8 cellular contexts compared by ENCODE assay signal in the genomic region with DNA sequence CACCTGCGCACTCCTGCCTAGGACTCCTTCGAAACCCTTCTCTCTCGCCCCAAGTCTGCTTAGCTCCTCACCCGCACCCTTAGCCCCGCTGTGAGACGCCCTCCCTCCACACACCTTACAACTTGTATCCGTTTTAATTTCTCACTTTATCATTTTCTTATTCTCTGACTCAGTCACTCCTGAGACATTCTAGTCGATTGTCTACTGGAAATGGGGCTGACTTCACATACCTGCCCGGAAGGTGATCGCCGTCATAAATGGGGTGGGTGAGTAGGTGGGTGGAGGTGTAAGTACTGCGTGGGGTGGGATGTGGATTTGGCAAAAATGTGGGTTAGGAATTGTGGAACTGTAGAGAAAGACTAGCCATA. TPM values are rescaled to one million over a fixed set of nuclear protein-coding genes. Genes with fewer than 3 reads are reported as not detected.
DNase-seq lines count a peak whose midpoint lies in the region; TF ChIP-seq lines count a peak whose summit lies in the region.

No MANE protein-coding gene starts in this region.

- H3K9me2 ChIP-seq in OCI-LY1 (ENCODE audit: low read depth, low read length): no peaks in the 10 kb centered on the region

- peaks cover 55% of the 10 kb centered on the region for H3K4me1 Mint-ChIP-seq in HFFc6 (ENCODE audit: low read depth)

- peaks cover 25% of the 10 kb centered on the region for H3K4me1 ChIP-seq in OCI-LY1 (ENCODE audit: insufficient read depth, low read length, severe bottlenecking)
- peaks cover 0 to 39% of the 10 kb centered on the region in 2 donors for H3K4me1 ChIP-seq in right atrium auricular region

- TF ChIP-seq CTCF in GM12864 (IDR thresholded peaks at IDR 0.05; ENCODE audit: low read depth, low read length, missing control alignments) (no peak), HFFc6 (IDR thresholded peaks at IDR 0.05) (no peak), OCI-LY1 (IDR thresholded peaks at IDR 0.05; ENCODE audit: low read length) (no peak), right atrium auricular region (IDR thresholded peaks at IDR 0.05) (no peak)

- H3K9me3 ChIP-seq in OCI-LY1 (ENCODE audit: low read length): no peaks in the 10 kb centered on the region
- H3K9me3 ChIP-seq in right atrium auricular region: no peaks in the 10 kb centered on the region

- H3K4me3 ChIP-seq in GM12864 (ENCODE audit: low read depth, low read length) (peak overlapping the region; percentile 95), OCI-LY1 (ENCODE audit: low read depth, low read length, poor library complexity, severe bottlenecking) (peak overlapping the region; percentile 77), right atrium auricular region (peak overlapping the region; percentile 71 to 78)

- H3K36me3 ChIP-seq in OCI-LY1 (ENCODE audit: insufficient read depth, low read length) (no peaks in the 10 kb centered on the region), right atrium auricular region (no peaks in the 10 kb centered on the region)

- no peaks in the 10 kb centered on the region for H3F3A ChIP-seq in OCI-LY1 (ENCODE audit: insufficient read depth, low read length)

- H2AFZ ChIP-seq in OCI-LY1 (ENCODE audit: low read length): peak overlapping the region; percentile 12; the same call in 1 of the 2 replicates

- peaks cover 27% of the 10 kb centered on the region for H3K79me2 ChIP-seq in OCI-LY1 (ENCODE audit: insufficient read depth, low read length)

- peak overlapping the region; percentile 89 for H3K4me2 ChIP-seq in OCI-LY1 (ENCODE audit: low read length)

- peak overlapping the region; percentile 96 for H3K4me3 Mint-ChIP-seq in HFFc6

- no peaks in the 10 kb centered on the region for H3K9me3 Mint-ChIP-seq in HFFc6

- peak overlapping the region; percentile 78 for H3K9ac ChIP-seq in OCI-LY1 (ENCODE audit: low read length)

- H3K27ac Mint-ChIP-seq in HFFc6: peak overlapping the region; percentile 91

- H4K20me1 ChIP-seq in OCI-LY1 (ENCODE audit: insufficient read depth, low read length): no peaks in the 10 kb centered on the region

- H3K27me3 Mint-ChIP-seq in HFFc6 (ENCODE audit: insufficient read depth): peaks cover 6% of the 10 kb centered on the region

- H3K36me3 Mint-ChIP-seq in HFFc6 (ENCODE audit: low read depth): peaks cover 13% of the 10 kb centered on the region

- H3K27ac ChIP-seq in OCI-LY1 (ENCODE audit: low read depth, low read length, poor library complexity, severe bottlenecking) (no peak overlapping the region), right atrium auricular region (peak overlapping the region; percentile 82 to 83)

- H3K27me3 ChIP-seq in OCI-LY1 (ENCODE audit: insufficient read depth, low read length) (no peaks in the 10 kb centered on the region), right atrium auricular region (no peaks in the 10 kb centered on the region)

- no peak for DNase-seq in GM12864 (ENCODE audit: low read depth)
- DNase-seq in HFFc6: no peak
- peak; percentile 34 for DNase-seq in activated gamma-delta T cell treated with Interleukin-2 at 50 U/mL for 16 hours
- DNase-seq in right atrium auricular region (ENCODE audit: low spot score): no peak
- DNase-seq in stimulated activated CD4-positive, alpha-beta T cell treated with anti-CD3 and anti-CD28 coated beads, Interleukin-12 subunit alpha, Interleukin-12 subunit beta, amount 100 ng/mL, for 48 hours (ENCODE audit: low read depth in 2 of 3, low spot score in 1 of 3): peak; percentile 50 to 76 (median 76)
- DNase-seq in iPS-NIHi11 (ENCODE audit: low spot score): no peak
- no peak for DNase-seq in middle frontal gyrus (ENCODE audit: extremely low spot score, low spot score)

RNA-seq across cellular contexts. Expression of a gene that starts 0.7 kb away (rescaled TPM):
- total RNA-seq in HFFc6 (2021; fragmentation: NEBNext Ultra II Directional; extraction: Animal tissue kit (Norgen Biotek cat#: 25700)): 100 to 1,000 TPM in 2 of 6 experiments, 10 to 100 TPM in 4; 97.1 to 132 (median 99.7) TPM
- total RNA-seq in right atrium auricular region: 10 to 100 TPM; 27.8 to 29.0 TPM

Comparison
In these comparisons a context has a peak if more than half of its experiments do, and no peak if none do; other contexts are left out.
1. DNase-seq: peak in activated gamma-delta T cell treated with Interleukin-2 at 50 U/mL for 16 hours (single experiment) and stimulated activated CD4-positive, alpha-beta T cell treated with anti-CD3 and anti-CD28 coated beads, Interleukin-12 subunit alpha, Interleukin-12 subunit beta, amount 100 ng/mL, for 48 hours (3 of 3); none in GM12864 (single experiment), HFFc6 (single experiment), right atrium auricular region (single experiment), iPS-NIHi11 (single experiment) and middle frontal gyrus (single experiment).
2. Peak in every context shown above with its lines, with median percentiles within 50 percentile points of each other: H3K4me3 ChIP-seq.